In genomic region chr9:22840641-22841040, GRCh38 we compare ENCODE assay signal across 28 cellular contexts.
"Had no signal": no experiment of that assay in that cellular context is flagged by ENCODE, and none has a peak within 500 bp of the region (broad histone marks: within the 10 kb centered on the region; RNA-seq: fewer than 3 reads in every experiment).

No MANE protein-coding gene starts in this region.

- H3K4me3 ChIP-seq: coronary artery, esophagus muscularis mucosa, gastroesophageal sphincter, heart left ventricle, left lung, ovary, psoas muscle, sigmoid colon, stomach, thyroid gland, vagina had no signal

- H3K27me3 ChIP-seq: esophagus muscularis mucosa, foreskin keratinocyte, gastroesophageal sphincter, heart left ventricle, left lung, ovary, sigmoid colon, stomach, thyroid gland, vagina had no signal

- H3K9me3 ChIP-seq: thyroid gland, vagina had no signal

- H3K36me3 ChIP-seq: esophagus muscularis mucosa, gastroesophageal sphincter, heart left ventricle, left lung, ovary, sigmoid colon, stomach, thyroid gland, vagina had no signal

- H3K4me1 ChIP-seq: esophagus muscularis mucosa, foreskin keratinocyte, gastroesophageal sphincter, heart left ventricle, left lung, psoas muscle, sigmoid colon, stomach, thyroid gland, vagina had no signal

- DNase-seq: dermis blood vessel endothelial cell; effector memory CD4-positive, alpha-beta T cell; foreskin keratinocyte; heart left ventricle; hippocampal formation; kidney; left lung; mesenchymal stem cell; naive thymus-derived CD8-positive, alpha-beta T cell; nephron progenitor cell; occipital lobe; ovary; posterior cingulate gyrus; psoas muscle; right cardiac atrium; sigmoid colon; stimulated activated CD4-positive, alpha-beta T cell treated with anti-CD3 and anti-CD28 coated beads, Interleukin-2, amount 100 ng/mL, for 24 hours; stimulated activated CD4-positive, alpha-beta T cell treated with anti-CD3 and anti-CD28 coated beads, Interleukin-4, amount 100 ng/mL, for 24 hours; stimulated activated naive CD4-positive, alpha-beta T cell treated with Interleukin-2 at 50 U/mL for 16 hours; stomach; thyroid gland; trophoblast cell had no signal

- FAIRE-seq: endothelial cell of umbilical vein, kidney had no signal

- ATAC-seq: foreskin keratinocyte; gastroesophageal sphincter; heart left ventricle; left lung; naive thymus-derived CD8-positive, alpha-beta T cell; psoas muscle; right cardiac atrium; stimulated activated effector memory CD8-positive, alpha-beta T cell treated with anti-CD3 and anti-CD28 coated beads, Interleukin-12 subunit alpha, Interleukin-12 subunit beta, amount 100 ng/mL, for 72 hours had no signal

- H3K27ac ChIP-seq: coronary artery, esophagus muscularis mucosa, foreskin keratinocyte, gastroesophageal sphincter, heart left ventricle, left lung, ovary, psoas muscle, sigmoid colon, stomach, thyroid gland, vagina had no signal
